Comparison of ENCODE assay signal across 26 cellular contexts in genomic region chr12:109120557-109120956, GRCh38. TPM values are rescaled to one million over a fixed set of nuclear protein-coding genes. Genes with fewer than 3 reads are reported as not detected.
A peak's percentile ranks its signal among the peaks of the same experiment; 100 is the strongest.
DNase-seq lines count a peak whose midpoint lies in the region; ATAC-seq and TF ChIP-seq lines count a peak whose summit lies in the region.
"Had no signal": no experiment of that assay in that cellular context is flagged by ENCODE, and none has a peak within 500 bp of the region (broad histone marks: within the 10 kb centered on the region; RNA-seq: fewer than 3 reads in every experiment).

No MANE protein-coding gene starts in this region.

- intact Hi-C loops in heart right ventricle (cut with DNase I) = no loop called here
- intact Hi-C loops in cardiac septum (cut with DNase I) = no loop called here
- intact Hi-C loops in sciatic nerve (cut with DNase I) = no loop called here

- 54 to 58% methylated on average over 4 of the region's 4 CpGs for WGBS in heart right ventricle, 2 donors

- H3K4me1 ChIP-seq in heart right ventricle = peaks cover 6 to 90% (median 58%) of the 10 kb centered on the region in 9 donors
- peaks cover 31% of the 10 kb centered on the region for H3K4me1 ChIP-seq in adipocyte (ENCODE audit: control insufficient read depth, insufficient read depth, low read length)

- peak overlapping the region in 6 of 10 donors; percentile 60 to 99 (median 92) for H3K27ac ChIP-seq in heart right ventricle
- H3K27ac ChIP-seq: BLaER1, HL-60, RWPE1 had no signal

- no peak for ATAC-seq in heart right ventricle
- ATAC-seq in sciatic nerve = no peak
- no peak for ATAC-seq in GM18861 (IDR thresholded peaks at IDR 0.05; ENCODE audit: unreplicated experiment)
- ATAC-seq in GM21528 (IDR thresholded peaks at IDR 0.05; ENCODE audit: low FRiP score, unreplicated experiment) = no peak
- ATAC-seq: HCT116, HepG2, Panc1 had no signal

- no peaks in the 10 kb centered on the region for H3K9me3 ChIP-seq in heart right ventricle
- H3K9me3 ChIP-seq in adipocyte (ENCODE audit: control insufficient read depth, low read length) = no peaks in the 10 kb centered on the region
- H3K9me3 ChIP-seq: BLaER1 had no signal

- TF ChIP-seq CTCF in heart right ventricle (IDR thresholded peaks at IDR 0.05) = no peak

- no peak for DNase-seq in heart right ventricle
- no peak for DNase-seq in cardiac septum (ENCODE audit: low spot score)
- no peak for DNase-seq in adipocyte (ENCODE audit: low read depth)
- DNase-seq in sciatic nerve (ENCODE audit: low spot score) = peak; percentile 9
- DNase-seq in activated CD4-positive, CD25-positive, alpha-beta regulatory T cell treated with anti-CD3 and anti-CD28 coated beads, Interleukin-2, amount 50 U/mL, for 72 hours = no peak
- DNase-seq: CD4-positive, CD25-positive, alpha-beta regulatory T cell; DMS153; DND-41; Karpas-422; NCI-H1092; NCI-H1417 treated with DMSO at 0.1 percent for 48 hours; NCI-H1694 treated with DMSO at 0.1 percent for 48 hours; NCI-H2081; NCI-H2171; NCI-H226; NCI-H510A; NCI-H69; SIG-M5 had no signal

- peak overlapping the region; percentile 24 for H3K9ac ChIP-seq in adipocyte (ENCODE audit: low read length)
- H3K9ac ChIP-seq: BLaER1 had no signal

- H3K27me3 ChIP-seq in heart right ventricle (no peaks in the 10 kb centered on the region), adipocyte (replicated peaks; ENCODE audit: control insufficient read depth, insufficient read depth, low read length) (no peaks in the 10 kb centered on the region)
- H3K27me3 ChIP-seq: BLaER1 had no signal

- no peak overlapping the region for H3K4me3 ChIP-seq in heart right ventricle
- H3K4me3 ChIP-seq in adipocyte (ENCODE audit: low read length) = no peak overlapping the region
- H3K4me3 ChIP-seq: BLaER1 had no signal

- peaks cover 0 to 13% (median 0%) of the 10 kb centered on the region in 9 donors for H3K36me3 ChIP-seq in heart right ventricle
- no peaks in the 10 kb centered on the region for H3K36me3 ChIP-seq in adipocyte (ENCODE audit: control insufficient read depth, insufficient read depth, low read length, severe bottlenecking)
- H3K36me3 ChIP-seq: BLaER1 had no signal

RNA-seq across cellular contexts. Expression of gene ACACB, which starts 4.2 kb away (rescaled TPM):
- total RNA-seq in heart right ventricle (100 to 1,000 TPM in 6 of 10 donors, 10 to 100 TPM in 4; 69.7 to 241 (median 107) TPM), cardiac septum (64.5 TPM), sciatic nerve (112 TPM)
- polyA plus RNA-seq in heart right ventricle = 100 to 1,000 TPM in 1 of 2 donors, 10 to 100 TPM in 1; 12.8 to 193 TPM

RNA-seq across cellular contexts. Expression of gene UNG, which starts 23.2 kb away (rescaled TPM):
- total RNA-seq in heart right ventricle = 10 to 100 TPM; 21.6 to 37.3 (median 27.8) TPM
- polyA plus RNA-seq in heart right ventricle = 10 to 100 TPM; 14.2 to 17.0 TPM
- total RNA-seq in cardiac septum = 25.5 TPM
- 15.9 TPM for total RNA-seq in sciatic nerve

RNA-seq across cellular contexts. Expression of gene ALKBH2, which starts 27.3 kb away (rescaled TPM):
- total RNA-seq in heart right ventricle = 10 to 100 TPM in 1 of 10 donors, 1 to 10 TPM in 9; 5.4 to 11.7 (median 7.1) TPM
- polyA plus RNA-seq in heart right ventricle = 10 to 100 TPM; 19.4 to 20.6 TPM
- 9.7 TPM for total RNA-seq in cardiac septum
- 12.6 TPM for total RNA-seq in sciatic nerve
